16 cellular contexts compared by ENCODE assay signal in the genomic region with DNA sequence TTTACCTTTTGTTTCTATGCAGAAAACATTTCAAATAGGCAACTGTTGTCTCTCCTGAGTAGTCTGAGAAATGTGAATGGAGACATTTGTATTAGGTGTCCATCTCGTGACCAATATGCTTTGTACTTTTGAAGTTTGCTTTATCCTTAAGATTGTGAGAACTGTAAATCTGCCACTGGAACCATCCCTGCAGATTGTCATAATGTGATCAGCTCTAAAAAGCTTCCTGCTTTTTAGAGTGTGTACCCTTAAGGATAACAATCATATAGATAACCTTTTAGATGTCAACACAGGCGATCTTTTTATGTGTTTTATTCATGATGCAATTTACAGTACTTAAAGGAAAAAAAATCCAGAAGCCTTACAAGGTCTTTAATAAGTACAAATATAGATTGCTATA.
A peak's percentile ranks its signal among the peaks of the same experiment; 100 is the strongest.
DNase-seq lines count a peak whose midpoint lies in the region; ATAC-seq and TF ChIP-seq lines count a peak whose summit lies in the region.
"Had no signal": no experiment of that assay in that cellular context is flagged by ENCODE, and none has a peak within 500 bp of the region (broad histone marks: within the 10 kb centered on the region; RNA-seq: fewer than 3 reads in every experiment).

No MANE protein-coding gene starts in this region.

- H3K27me3 Mint-ChIP-seq in activated CD4-positive, alpha-beta T cell treated with anti-CD3 and anti-CD28 coated beads for 36 hours, result no peaks in the 10 kb centered on the region
- H3K27me3 Mint-ChIP-seq in GM23338 (ENCODE audit: insufficient read depth, low read depth, poor library complexity), result peaks cover 2% of the 10 kb centered on the region

- H3K9me2 ChIP-seq in GM23338 (ENCODE audit: insufficient read depth), result no peaks in the 10 kb centered on the region
- no peaks in the 10 kb centered on the region for H3K9me2 ChIP-seq in SK-N-SH
- H3K9me2 ChIP-seq in MM.1S (replicated peaks; ENCODE audit: insufficient read depth, low read length), result no peaks in the 10 kb centered on the region

- H4K20me1 ChIP-seq in GM23338 (replicated peaks; ENCODE audit: insufficient read depth) (no peaks in the 10 kb centered on the region), SK-N-SH (ENCODE audit: insufficient read depth) (peaks cover 89% of the 10 kb centered on the region), MM.1S (ENCODE audit: insufficient read depth, low read length) (no peaks in the 10 kb centered on the region)

- H3K27ac ChIP-seq in GM23338 (ENCODE audit: low read depth), result no peak overlapping the region
- peak overlapping the region; percentile 5 to 65; a peak in 3 of 4 replicates for H3K27ac ChIP-seq in SK-N-SH (ENCODE audit: low read depth in 2 of 2, low read length in 1 of 2)
- no peak overlapping the region for H3K27ac ChIP-seq in MM.1S (ENCODE audit: low read length)
- H3K27ac ChIP-seq: RWPE1, SJCRH30 had no signal

- H3K4me3 ChIP-seq in GM23338 (no peak overlapping the region), SK-N-SH (ENCODE audit: low read depth in 2 of 2, low read length in 1 of 2) (no peak overlapping the region), iPS-15b (ENCODE audit: low read depth, low read length) (no peak overlapping the region), MM.1S (ENCODE audit: low read length) (no peak overlapping the region)
- H3K4me3 ChIP-seq: SJCRH30 had no signal

- no peaks in the 10 kb centered on the region for H3K36me3 ChIP-seq in GM23338 (ENCODE audit: insufficient read depth)
- H3K36me3 ChIP-seq in SK-N-SH (replicated peaks in 1 of 2; ENCODE audit: control insufficient read depth in 1 of 2, insufficient read depth in 2 of 2, low read length in 1 of 2), result no peaks in the 10 kb centered on the region
- H3K36me3 ChIP-seq in iPS-15b (ENCODE audit: control insufficient read depth, insufficient read depth, low read length), result no peaks in the 10 kb centered on the region
- no peaks in the 10 kb centered on the region for H3K36me3 ChIP-seq in MM.1S (replicated peaks; ENCODE audit: insufficient read depth, low read length)
- H3K36me3 ChIP-seq: SJCRH30 had no signal

- no peak for DNase-seq in activated CD4-positive, alpha-beta T cell treated with anti-CD3 and anti-CD28 coated beads for 36 hours
- DNase-seq in activated CD4-positive, alpha-beta T cell treated with anti-CD3 and anti-CD28 coated beads for 4 hours, result no peak
- DNase-seq in GM23338 (ENCODE audit: low spot score) (no peak), SK-N-SH (no peak), MM.1S (no peak), NCI-H524 treated with DMSO at 0.1 percent for 48 hours (lab: John Stamatoyannopoulos, UW) (no peak)
- DNase-seq: HFFc6; NCI-H1092; NCI-H187; NCI-H2171 treated with DMSO at 0.1 percent for 48 hours; NCI-H510A treated with DMSO at 0.1 percent for 48 hours; NK-92 treated with Interleukin-12 subunit alpha and Interleukin-12 subunit beta, amount 100 ng/mL, for 24 hours; SJCRH30 had no signal

- intact Hi-C loops in activated CD4-positive, alpha-beta T cell treated with anti-CD3 and anti-CD28 coated beads for 36 hours (cut with DNase I, micrococcal nuclease), result no loop called here

- CTCF ChIA-PET in activated CD4-positive, alpha-beta T cell treated with anti-CD3 and anti-CD28 coated beads for 36 hours (lab: Charles Lee), result no interaction called here
- CTCF ChIA-PET in SK-N-SH (lab: Yijun Ruan, JAX), result interaction anchor here (1.2 to 2.3 kb wide), 3 partner anchors 16 to 110 kb away, joined by 3 to 8 read pairs (median 4); no protein-coding TSS in a partner anchor

- H3K9me3 ChIP-seq in SK-N-SH (no peaks in the 10 kb centered on the region), iPS-15b (ENCODE audit: control insufficient read depth, insufficient read depth, low read length) (no peaks in the 10 kb centered on the region), MM.1S (replicated peaks; ENCODE audit: insufficient read depth, low read length) (no peaks in the 10 kb centered on the region)
- H3K9me3 ChIP-seq: SJCRH30 had no signal

- POLR2A ChIA-PET in activated CD4-positive, alpha-beta T cell treated with anti-CD3 and anti-CD28 coated beads for 36 hours (lab: Charles Lee), result no interaction called here
- POLR2A ChIA-PET in SK-N-SH (lab: Yijun Ruan, JAX), result no interaction called here

- H3K79me2 ChIP-seq in GM23338 (replicated peaks; ENCODE audit: insufficient read depth) (0 out of 2 replicates have a peak, but pooled peaks cover 3% of the 10 kb centered on the region), SK-N-SH (ENCODE audit: insufficient read depth) (peaks cover 96% of the 10 kb centered on the region), MM.1S (ENCODE audit: low read length) (peaks cover 5% of the 10 kb centered on the region; the same call in 1 of the 2 replicates)

- TF ChIP-seq EP300 in SK-N-SH (IDR thresholded peaks at IDR 0.05; ENCODE audit: borderline replicate concordance in 1 of 2, low read depth in 1 of 2, low read length in 1 of 2), result peak; percentile 16 to 97; a peak in 2 of 4 replicates

- H3K4me1 ChIP-seq in GM23338 (ENCODE audit: insufficient read depth) (peaks cover 21% of the 10 kb centered on the region), SK-N-SH (ENCODE audit: control insufficient read depth in 1 of 2, insufficient read depth in 2 of 2, low read depth in 1 of 2, low read length in 1 of 2) (peaks cover 14 to 35% of the 10 kb centered on the region in 2 experiments), iPS-15b (ENCODE audit: control insufficient read depth, insufficient read depth, low read length) (peaks cover 12% of the 10 kb centered on the region), MM.1S (ENCODE audit: low read length) (no peaks in the 10 kb centered on the region)

- H3K4me1 Mint-ChIP-seq in activated CD4-positive, alpha-beta T cell treated with anti-CD3 and anti-CD28 coated beads for 36 hours, result peaks cover 86% of the 10 kb centered on the region
- H3K4me1 Mint-ChIP-seq in GM23338, result peaks cover 40% of the 10 kb centered on the region

- H3K27me3 ChIP-seq in GM23338 (ENCODE audit: insufficient read depth) (no peaks in the 10 kb centered on the region), SK-N-SH (ENCODE audit: insufficient read depth) (no peaks in the 10 kb centered on the region), iPS-15b (ENCODE audit: control insufficient read depth, insufficient read depth, low read length) (no peaks in the 10 kb centered on the region), MM.1S (replicated peaks; ENCODE audit: insufficient read depth, low read length) (no peaks in the 10 kb centered on the region)
- H3K27me3 ChIP-seq: SJCRH30 had no signal

- TF ChIP-seq RAD21 in SK-N-SH (IDR thresholded peaks at IDR 0.05; ENCODE audit: low read length), result peak; percentile 6; the same call in 1 of the 2 replicates

- TF ChIP-seq CTCF in GM23338 (conservative IDR thresholded peaks at IDR 0.05; ENCODE audit: low read depth in 2 of 2) (no peak), SK-N-SH (IDR thresholded peaks at IDR 0.05) (no peak), MM.1S (IDR thresholded peaks at IDR 0.05; ENCODE audit: low read length) (no peak)

- H3K9ac ChIP-seq in SK-N-SH (no peak overlapping the region), iPS-15b (ENCODE audit: low read depth, low read length) (peak overlapping the region; percentile 17), MM.1S (ENCODE audit: low read length) (no peak overlapping the region)

- WGBS in SK-N-SH (ENCODE audit: low lambda C conversion rate), result 52% methylated on average over 2 of the region's 2 CpGs

- peak overlapping the region; percentile 21; the same call in 1 of the 2 replicates for H3K4me2 ChIP-seq in GM23338
- no peak overlapping the region for H3K4me2 ChIP-seq in SK-N-SH
- H3K4me2 ChIP-seq in MM.1S (ENCODE audit: low read depth, low read length), result no peak overlapping the region

- H3K27ac Mint-ChIP-seq in activated CD4-positive, alpha-beta T cell treated with anti-CD3 and anti-CD28 coated beads for 36 hours, result peak overlapping the region; percentile 40
- no peak overlapping the region for H3K27ac Mint-ChIP-seq in GM23338
- H3K27ac Mint-ChIP-seq: HFFc6 had no signal

- no peak for ATAC-seq in activated CD4-positive, alpha-beta T cell treated with anti-CD3 and anti-CD28 coated beads for 36 hours
- ATAC-seq in GM23338 (no peak), HG02938 (IDR thresholded peaks at IDR 0.05; ENCODE audit: unreplicated experiment) (no peak)

- no peaks in the 10 kb centered on the region for H3F3A ChIP-seq in GM23338 (replicated peaks; ENCODE audit: low read depth)
- peaks cover 3% of the 10 kb centered on the region for H3F3A ChIP-seq in SK-N-SH (replicated peaks; ENCODE audit: insufficient read depth)
- no peaks in the 10 kb centered on the region for H3F3A ChIP-seq in MM.1S (ENCODE audit: insufficient read depth, low read length)

- peaks cover 10% of the 10 kb centered on the region for H3K36me3 Mint-ChIP-seq in activated CD4-positive, alpha-beta T cell treated with anti-CD3 and anti-CD28 coated beads for 36 hours (ENCODE audit: low read depth)
- no peaks in the 10 kb centered on the region for H3K36me3 Mint-ChIP-seq in GM23338 (ENCODE audit: low read depth)

- no peaks in the 10 kb centered on the region for H3K9me3 Mint-ChIP-seq in activated CD4-positive, alpha-beta T cell treated with anti-CD3 and anti-CD28 coated beads for 36 hours (ENCODE audit: low read depth)
- no peaks in the 10 kb centered on the region for H3K9me3 Mint-ChIP-seq in GM23338
- H3K9me3 Mint-ChIP-seq: HFFc6 had no signal

- H3K4me3 Mint-ChIP-seq in activated CD4-positive, alpha-beta T cell treated with anti-CD3 and anti-CD28 coated beads for 36 hours, result no peak overlapping the region
- H3K4me3 Mint-ChIP-seq in GM23338, result no peak overlapping the region
- H3K4me3 Mint-ChIP-seq: HFFc6 had no signal

- no peak overlapping the region for H2AFZ ChIP-seq in GM23338
- H2AFZ ChIP-seq in SK-N-SH (ENCODE audit: low read depth), result no peak overlapping the region
- H2AFZ ChIP-seq in MM.1S (ENCODE audit: low read length), result no peak overlapping the region

TF ChIP-seq in GM23338, 12 proteins besides CTCF, POLR2A, EP300 and RAD21 (continues in another document):
- no peak for TF ChIP-seq EZH2 (IDR thresholded peaks at IDR 0.05; ENCODE audit: low read depth, unreplicated experiment)

TF ChIP-seq in SK-N-SH, 30 proteins besides CTCF, POLR2A, EP300 and RAD21 (continues in another document):
- TF ChIP-seq GATA2 (CRISPR knock-in tag; IDR thresholded peaks at IDR 0.05) (peak; percentile 95), NFIC (IDR thresholded peaks at IDR 0.05; ENCODE audit: borderline replicate concordance) (no peak), MXI1 (IDR thresholded peaks at IDR 0.05; ENCODE audit: low read depth, low read length) (0 out of 2 replicates have a peak, but pooled peaks have one; percentile 15), SMC3 (IDR thresholded peaks at IDR 0.05; ENCODE audit: low read depth, low read length) (0 out of 2 replicates have a peak, but pooled peaks have one; percentile 10)
- TF ChIP-seq, protein P1, sequence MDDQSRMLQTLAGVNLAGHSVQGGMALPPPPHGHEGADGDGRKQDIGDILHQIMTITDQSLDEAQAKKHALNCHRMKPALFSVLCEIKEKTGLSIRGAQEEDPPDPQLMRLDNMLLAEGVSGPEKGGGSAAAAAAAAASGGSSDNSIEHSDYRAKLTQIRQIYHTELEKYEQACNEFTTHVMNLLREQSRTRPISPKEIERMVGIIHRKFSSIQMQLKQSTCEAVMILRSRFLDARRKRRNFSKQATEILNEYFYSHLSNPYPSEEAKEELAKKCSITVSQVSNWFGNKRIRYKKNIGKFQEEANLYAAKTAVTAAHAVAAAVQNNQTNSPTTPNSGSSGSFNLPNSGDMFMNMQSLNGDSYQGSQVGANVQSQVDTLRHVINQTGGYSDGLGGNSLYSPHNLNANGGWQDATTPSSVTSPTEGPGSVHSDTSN (IDR thresholded peaks at IDR 0.05), result peak; percentile 60

Comparison
In these comparisons a context has a peak if more than half of its experiments do, and no peak if none do; other contexts are left out.
1. H3K27ac ChIP-seq: peak in SK-N-SH (2 of 2); none in GM23338 (single experiment) and MM.1S (single experiment).